In the genomic region with DNA sequence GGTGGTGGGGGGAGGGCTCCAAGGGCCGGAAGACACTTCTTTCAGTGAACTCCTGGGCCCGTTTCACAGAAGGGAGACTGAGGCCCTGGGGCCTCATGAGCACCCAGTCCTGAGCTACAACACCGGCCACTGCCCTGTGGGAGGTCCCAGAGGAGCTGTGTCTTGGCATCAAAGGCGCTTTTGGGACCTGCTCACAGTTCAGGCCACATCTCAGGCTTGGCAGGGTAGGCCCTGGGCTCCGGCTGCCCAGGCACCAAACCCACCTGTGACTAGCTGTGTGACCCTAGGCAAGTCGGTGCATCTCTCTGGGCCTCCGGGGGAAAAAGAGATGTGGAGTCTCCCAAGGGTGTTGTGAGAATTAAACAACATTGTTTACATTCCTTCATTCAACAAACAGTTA, we compare ENCODE assay signal across 15 cellular contexts. TPM values are rescaled to one million over a fixed set of nuclear protein-coding genes. Genes with fewer than 3 reads are reported as not detected.
DNase-seq lines count a peak whose midpoint lies in the region; ATAC-seq and TF ChIP-seq lines count a peak whose summit lies in the region.
"Had no signal": no experiment of that assay in that cellular context is flagged by ENCODE, and none has a peak within 500 bp of the region (broad histone marks: within the 10 kb centered on the region; RNA-seq: fewer than 3 reads in every experiment).

No MANE protein-coding gene starts in this region.

- no peak overlapping the region for H3K4me3 ChIP-seq in left ventricle myocardium inferior
- H3K4me3 ChIP-seq: HAP-1 had no signal

- peaks cover 34 to 42% of the 10 kb centered on the region in 2 donors for H3K4me1 Mint-ChIP-seq in natural killer cell treated with Interleukin-12 subunit alpha and Interleukin-12 subunit beta and Interleukin-15 and Interleukin-18, amount 100 ng/mL, for 72 hours (ENCODE audit: low read depth in 2 of 2)
- H3K4me1 Mint-ChIP-seq in natural killer cell (peaks cover 45 to 66% of the 10 kb centered on the region in 2 donors), chondrocyte (ENCODE audit: low read depth) (peaks cover 2% of the 10 kb centered on the region)

- H3K27me3 ChIP-seq in left ventricle myocardium inferior (ENCODE audit: low read depth), result peaks cover 92% of the 10 kb centered on the region

- H3K4me3 Mint-ChIP-seq in natural killer cell treated with Interleukin-12 subunit alpha and Interleukin-12 subunit beta and Interleukin-15 and Interleukin-18, amount 100 ng/mL, for 72 hours, result no peak overlapping the region
- H3K4me3 Mint-ChIP-seq in natural killer cell (no peak overlapping the region), chondrocyte (ENCODE audit: unreplicated experiment) (no peak overlapping the region)

- H3K9me3 Mint-ChIP-seq in natural killer cell treated with Interleukin-12 subunit alpha and Interleukin-12 subunit beta and Interleukin-15 and Interleukin-18, amount 100 ng/mL, for 72 hours, result no peaks in the 10 kb centered on the region
- H3K9me3 Mint-ChIP-seq in natural killer cell, result no peaks in the 10 kb centered on the region
- no peaks in the 10 kb centered on the region for H3K9me3 Mint-ChIP-seq in chondrocyte (ENCODE audit: low read depth)

- peaks cover 0 to 5% of the 10 kb centered on the region in 2 donors for H3K27me3 Mint-ChIP-seq in natural killer cell treated with Interleukin-12 subunit alpha and Interleukin-12 subunit beta and Interleukin-15 and Interleukin-18, amount 100 ng/mL, for 72 hours
- H3K27me3 Mint-ChIP-seq in natural killer cell (ENCODE audit: low read depth in 2 of 2) (peaks cover 0 to 4% of the 10 kb centered on the region in 2 donors), chondrocyte (ENCODE audit: low read depth) (peaks cover 63% of the 10 kb centered on the region)

- in situ Hi-C loops in GM13976 (cut with MboI; ENCODE audit: low sequenced_read_pairs, unreplicated experiment), result no loop called here

- H3K36me3 Mint-ChIP-seq in natural killer cell treated with Interleukin-12 subunit alpha and Interleukin-12 subunit beta and Interleukin-15 and Interleukin-18, amount 100 ng/mL, for 72 hours, result no peaks in the 10 kb centered on the region
- H3K36me3 Mint-ChIP-seq in natural killer cell, result no peaks in the 10 kb centered on the region
- H3K36me3 Mint-ChIP-seq in chondrocyte (ENCODE audit: low read depth), result no peaks in the 10 kb centered on the region

- TF ChIP-seq CTCF in natural killer cell (IDR thresholded peaks at IDR 0.05), result no peak
- no peak for TF ChIP-seq CTCF in chondrocyte (IDR thresholded peaks at IDR 0.05)
- no peak for TF ChIP-seq CTCF in GM13976 (IDR thresholded peaks at IDR 0.05; ENCODE audit: borderline replicate concordance, control extremely low read depth, extremely low read depth, insufficient read depth, missing control alignments)
- TF ChIP-seq CTCF in left ventricle myocardium inferior (IDR thresholded peaks at IDR 0.05; ENCODE audit: borderline replicate concordance), result no peak

- DNase-seq in natural killer cell treated with Interleukin-12 subunit alpha and Interleukin-12 subunit beta and Interleukin-15 and Interleukin-18, amount 100 ng/mL, for 72 hours (ENCODE audit: low spot score), result peak; percentile 15
- DNase-seq in natural killer cell (no peak), chondrocyte (ENCODE audit: low spot score) (peak; percentile 54), posterior vena cava (ENCODE audit: low spot score) (peak; percentile 25), GM13976 (ENCODE audit: low spot score) (no peak), left ventricle myocardium inferior (no peak)
- DNase-seq: ACHN, C1 segment of cervical spinal cord, DMS53, GOT3, Kasumi-1 had no signal

- H3K27ac Mint-ChIP-seq in natural killer cell treated with Interleukin-12 subunit alpha and Interleukin-12 subunit beta and Interleukin-15 and Interleukin-18, amount 100 ng/mL, for 72 hours, result no peak overlapping the region
- peak overlapping the region in 1 of 2 donors; percentile 37 for H3K27ac Mint-ChIP-seq in natural killer cell
- H3K27ac Mint-ChIP-seq in chondrocyte (ENCODE audit: unreplicated experiment), result no peak overlapping the region

- no peaks in the 10 kb centered on the region for H3K36me3 ChIP-seq in left ventricle myocardium inferior
- H3K36me3 ChIP-seq: HAP-1 had no signal

- no peaks in the 10 kb centered on the region for H3K4me1 ChIP-seq in left ventricle myocardium inferior
- H3K4me1 ChIP-seq: HAP-1 had no signal

- H3K9me3 ChIP-seq in left ventricle myocardium inferior (replicated peaks), result no peaks in the 10 kb centered on the region
- H3K9me3 ChIP-seq: HAP-1 had no signal

- intact Hi-C loops in natural killer cell (cut with micrococcal nuclease), result no loop called here
- intact Hi-C loops in posterior vena cava (cut with DNase I), result loop anchor here (5.0 kb wide), 2 partner anchors 417 to 422 kb away; no protein-coding TSS in a partner anchor
- intact Hi-C loops in left ventricle myocardium inferior (cut with micrococcal nuclease), result loop anchor here (5.0 kb wide), 1 partner anchor 417 kb away; no protein-coding TSS in a partner anchor

- no peak for ATAC-seq in natural killer cell treated with Interleukin-12 subunit alpha and Interleukin-12 subunit beta and Interleukin-15 and Interleukin-18, amount 100 ng/mL, for 72 hours
- ATAC-seq in natural killer cell (no peak), GM21619 (IDR thresholded peaks at IDR 0.05; ENCODE audit: unreplicated experiment) (no peak)

- no peak overlapping the region for H3K27ac ChIP-seq in left ventricle myocardium inferior (replicated peaks)

RNA-seq across cellular contexts. Expression of a gene that starts 29.5 kb away (rescaled TPM):
- not detected for total RNA-seq in natural killer cell treated with Interleukin-12 subunit alpha and Interleukin-12 subunit beta and Interleukin-15 and Interleukin-18, amount 100 ng/mL, for 72 hours
- total RNA-seq in natural killer cell, result not detected
- total RNA-seq in chondrocyte, result not detected in 3 replicates
- total RNA-seq in posterior vena cava, result not detected
- total RNA-seq in left ventricle myocardium inferior, result not detected
- total RNA-seq: A172, HT1080 had no signal

RNA-seq across cellular contexts. Expression of a gene that starts 38.7 kb away (rescaled TPM):
- not detected for total RNA-seq in natural killer cell treated with Interleukin-12 subunit alpha and Interleukin-12 subunit beta and Interleukin-15 and Interleukin-18, amount 100 ng/mL, for 72 hours
- total RNA-seq in natural killer cell (not detected), chondrocyte (not detected in 3 replicates), posterior vena cava (not detected), left ventricle myocardium inferior (not detected)
- total RNA-seq: A172, HT1080 had no signal

RNA-seq across cellular contexts. Expression of a gene that starts 49.4 kb away (rescaled TPM):
- total RNA-seq in natural killer cell treated with Interleukin-12 subunit alpha and Interleukin-12 subunit beta and Interleukin-15 and Interleukin-18, amount 100 ng/mL, for 72 hours, result 10 to 100 TPM in 1 of 2 donors, 1 to 10 TPM in 1; 8.2 to 11.3 TPM
- total RNA-seq in natural killer cell, result 100 to 1,000 TPM; 159 to 286 (median 203) TPM
- total RNA-seq in chondrocyte, result 69.3 to 100 TPM (median 73.6 TPM) in 3 replicates
- total RNA-seq in posterior vena cava, result 10 to 100 TPM; 27.2 to 43.3 TPM
- total RNA-seq in left ventricle myocardium inferior, result 11.5 TPM
- total RNA-seq: HT1080 had no signal

Comparison
In these comparisons a context has a peak if more than half of its experiments do, and no peak if none do; other contexts are left out.
1. DNase-seq: peak in natural killer cell treated with Interleukin-12 subunit alpha and Interleukin-12 subunit beta and Interleukin-15 and Interleukin-18, amount 100 ng/mL, for 72 hours (single experiment), chondrocyte (single experiment) and posterior vena cava (single experiment); none in natural killer cell (single experiment), GM13976 (single experiment) and left ventricle myocardium inferior (single experiment).